Comparison of ENCODE assay signal across 1 cellular context in genomic region chr6:4322134-4322845, GRCh38.
TF ChIP-seq lines count a peak whose summit lies in the region.

No MANE protein-coding gene starts in this region.

TF ChIP-seq in GM23338, 12 proteins besides CTCF, POLR2A, EP300 and RAD21 (continued from another document):
- TF ChIP-seq ETS1 (IDR thresholded peaks at IDR 0.05) (no peak), ZNF462 (CRISPR knock-in tag; IDR thresholded peaks at IDR 0.05) (no peak), REST (IDR thresholded peaks at IDR 0.05; ENCODE audit: unreplicated experiment) (no peak), STAT1 (IDR thresholded peaks at IDR 0.05; ENCODE audit: unreplicated experiment) (no peak), ZNF331 (CRISPR knock-in tag; IDR thresholded peaks at IDR 0.05; ENCODE audit: low read depth) (no peak), CREB1 (CRISPR knock-in tag; IDR thresholded peaks at IDR 0.05; ENCODE audit: low read depth) (no peak), JUNB (IDR thresholded peaks at IDR 0.05; ENCODE audit: unreplicated experiment) (no peak), POLR2AphosphoS5 (IDR thresholded peaks at IDR 0.05; ENCODE audit: low read depth) (no peak)
TF ChIP-seq in GM23338: peak in this region for 0.
